22 cellular contexts compared by ENCODE assay signal in the genomic region with DNA sequence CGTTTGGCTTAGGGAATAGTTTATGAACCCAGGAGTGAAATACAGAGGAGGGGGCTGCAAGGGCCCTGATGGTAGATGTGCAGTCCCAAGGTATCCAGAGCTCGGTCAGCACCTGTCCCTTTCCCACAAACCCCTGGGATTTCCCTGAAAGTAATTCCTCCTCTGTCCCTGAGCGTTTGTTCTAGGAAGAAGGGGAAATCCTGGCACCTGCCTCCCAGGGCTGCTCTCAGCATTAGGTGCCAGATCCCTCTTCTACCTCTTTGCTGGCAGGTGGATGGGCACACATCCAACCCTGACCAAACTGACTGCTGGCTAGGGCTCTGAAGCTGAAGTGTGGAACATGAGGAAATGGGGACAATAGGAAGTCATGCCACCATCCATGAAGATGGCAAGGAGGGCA.
A peak's percentile ranks its signal among the peaks of the same experiment; 100 is the strongest.
DNase-seq lines count a peak whose midpoint lies in the region.
"Had no signal": no experiment of that assay in that cellular context is flagged by ENCODE, and none has a peak within 500 bp of the region (broad histone marks: within the 10 kb centered on the region; RNA-seq: fewer than 3 reads in every experiment).

No MANE protein-coding gene starts in this region.

- no peaks in the 10 kb centered on the region for H3K9me3 ChIP-seq in GM23248 (ENCODE audit: low read depth)
- H3K9me3 ChIP-seq: BE2C had no signal

- DNase-seq in COLO668 (lab: John Stamatoyannopoulos, UW; ENCODE audit: unreplicated experiment) (peak; percentile 47), NCI-H1092 treated with DMSO at 0.1 percent for 48 hours (lab: John Stamatoyannopoulos, UW) (peak; percentile 3), NCI-H2107 (lab: John Stamatoyannopoulos, UW) (peak; percentile 7), SHP77 (lab: John Stamatoyannopoulos, UW) (peak; percentile 21 to 37), NOMO-1 treated with dmso at 0.1 percent for 144 hours (lab: John Stamatoyannopoulos, UW; ENCODE audit: unreplicated experiment) (no peak), GM23248 (no peak), activated gamma-delta T cell (lab: John Stamatoyannopoulos, UW) (no peak), RPMI8226 (no peak)
- DNase-seq: 8988T; ACHN; BE2C; CD8-positive, alpha-beta memory T cell; DMS79; EL; GDM1; Kasumi-1; NCI-H1417; NCI-H1694 treated with DMSO at 0.1 percent for 48 hours; NCI-H226; NCI-H510A; PC-3; T-helper 1 cell had no signal

- no peaks in the 10 kb centered on the region for H3K9me2 ChIP-seq in GM23248 (ENCODE audit: insufficient read depth)

- H3K4me1 ChIP-seq in GM23248 (ENCODE audit: insufficient read depth): peaks cover 10% of the 10 kb centered on the region
- H3K4me1 ChIP-seq: BE2C had no signal

- WGBS in GM23248 (ENCODE audit: low coverage in 1 of 2, low lambda C conversion rate in 2 of 2, missing lambda C conversion rate in 2 of 2), 2 experiments: 60 to 69% methylated on average over 3 of the region's 3 CpGs

- H2AFZ ChIP-seq in GM23248: no peak overlapping the region

- H3F3A ChIP-seq in GM23248 (ENCODE audit: insufficient read depth): peaks cover 5% of the 10 kb centered on the region; the same call in 1 of the 2 replicates

- no peaks in the 10 kb centered on the region for H3K27me3 ChIP-seq in GM23248 (replicated peaks; ENCODE audit: insufficient read depth)
- H3K27me3 ChIP-seq: BE2C had no signal

- H3K4me2 ChIP-seq in GM23248 (ENCODE audit: unreplicated experiment): no peak overlapping the region

- H4K20me1 ChIP-seq in GM23248 (ENCODE audit: insufficient read depth): no peaks in the 10 kb centered on the region

- no peaks in the 10 kb centered on the region for H3K79me2 ChIP-seq in GM23248 (ENCODE audit: insufficient read depth)

- no peaks in the 10 kb centered on the region for H3K36me3 ChIP-seq in GM23248 (ENCODE audit: low read depth)
- H3K36me3 ChIP-seq: BE2C had no signal

- no peak overlapping the region for H3K27ac ChIP-seq in GM23248

- in situ Hi-C loops in GM23248 (cut with MboI): no loop called here

- no peak overlapping the region for H3K4me3 ChIP-seq in GM23248

- no peak overlapping the region for H3K9ac ChIP-seq in GM23248

Comparison
In these comparisons a context has a peak if more than half of its experiments do, and no peak if none do; other contexts are left out.
1. DNase-seq: peak in COLO668 (single experiment), NCI-H1092 treated with DMSO at 0.1 percent for 48 hours (single experiment), NCI-H2107 (single experiment) and SHP77 (2 of 2); none in NOMO-1 treated with dmso at 0.1 percent for 144 hours (single experiment), GM23248 (single experiment), activated gamma-delta T cell (single experiment) and RPMI8226 (single experiment).